Comparison of ENCODE assay signal across 1 cellular context in the genomic region with DNA sequence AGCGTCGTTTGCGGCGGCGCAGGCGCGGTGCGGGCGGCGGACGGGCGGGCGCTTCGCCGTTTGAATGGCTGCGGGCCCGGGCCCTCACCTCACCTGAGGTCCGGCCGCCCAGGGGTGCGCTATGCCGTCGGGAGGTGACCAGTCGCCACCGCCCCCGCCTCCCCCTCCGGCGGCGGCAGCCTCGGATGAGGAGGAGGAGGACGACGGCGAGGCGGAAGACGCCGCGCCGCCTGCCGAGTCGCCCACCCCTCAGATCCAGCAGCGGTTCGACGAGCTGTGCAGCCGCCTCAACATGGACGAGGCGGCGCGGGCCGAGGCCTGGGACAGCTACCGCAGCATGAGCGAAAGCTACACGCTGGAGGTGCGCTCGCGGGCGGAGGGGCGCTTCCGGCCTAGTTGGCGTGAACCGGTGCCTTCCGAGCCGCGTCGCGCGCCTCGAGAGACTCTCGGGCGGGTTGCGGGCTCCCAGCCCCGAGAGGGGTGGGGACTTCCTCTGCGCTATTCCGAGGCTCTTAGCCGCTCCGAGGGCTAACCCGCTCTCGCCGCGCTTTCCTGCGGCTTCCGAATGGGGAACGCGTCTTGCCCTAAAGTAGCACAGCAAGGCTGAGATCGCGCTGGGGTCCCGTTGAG.
TF ChIP-seq lines count a peak whose summit lies in the region.

A gene with protein sequence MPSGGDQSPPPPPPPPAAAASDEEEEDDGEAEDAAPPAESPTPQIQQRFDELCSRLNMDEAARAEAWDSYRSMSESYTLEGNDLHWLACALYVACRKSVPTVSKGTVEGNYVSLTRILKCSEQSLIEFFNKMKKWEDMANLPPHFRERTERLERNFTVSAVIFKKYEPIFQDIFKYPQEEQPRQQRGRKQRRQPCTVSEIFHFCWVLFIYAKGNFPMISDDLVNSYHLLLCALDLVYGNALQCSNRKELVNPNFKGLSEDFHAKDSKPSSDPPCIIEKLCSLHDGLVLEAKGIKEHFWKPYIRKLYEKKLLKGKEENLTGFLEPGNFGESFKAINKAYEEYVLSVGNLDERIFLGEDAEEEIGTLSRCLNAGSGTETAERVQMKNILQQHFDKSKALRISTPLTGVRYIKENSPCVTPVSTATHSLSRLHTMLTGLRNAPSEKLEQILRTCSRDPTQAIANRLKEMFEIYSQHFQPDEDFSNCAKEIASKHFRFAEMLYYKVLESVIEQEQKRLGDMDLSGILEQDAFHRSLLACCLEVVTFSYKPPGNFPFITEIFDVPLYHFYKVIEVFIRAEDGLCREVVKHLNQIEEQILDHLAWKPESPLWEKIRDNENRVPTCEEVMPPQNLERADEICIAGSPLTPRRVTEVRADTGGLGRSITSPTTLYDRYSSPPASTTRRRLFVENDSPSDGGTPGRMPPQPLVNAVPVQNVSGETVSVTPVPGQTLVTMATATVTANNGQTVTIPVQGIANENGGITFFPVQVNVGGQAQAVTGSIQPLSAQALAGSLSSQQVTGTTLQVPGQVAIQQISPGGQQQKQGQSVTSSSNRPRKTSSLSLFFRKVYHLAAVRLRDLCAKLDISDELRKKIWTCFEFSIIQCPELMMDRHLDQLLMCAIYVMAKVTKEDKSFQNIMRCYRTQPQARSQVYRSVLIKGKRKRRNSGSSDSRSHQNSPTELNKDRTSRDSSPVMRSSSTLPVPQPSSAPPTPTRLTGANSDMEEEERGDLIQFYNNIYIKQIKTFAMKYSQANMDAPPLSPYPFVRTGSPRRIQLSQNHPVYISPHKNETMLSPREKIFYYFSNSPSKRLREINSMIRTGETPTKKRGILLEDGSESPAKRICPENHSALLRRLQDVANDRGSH (plus strand): TSS at position 36 of the 630 bp plus-strand sequence. CDS start 86 bp downstream, at position 122.

TF ChIP-seq in HepG2, 621 proteins besides CTCF, POLR2A, EP300 and RAD21 (continued from another document and continues in another):
- peak; percentile 52 for TF ChIP-seq ZMYM4 (CRISPR knock-in tag; IDR thresholded peaks at IDR 0.05)
- TF ChIP-seq DNMT1 (CRISPR knock-in tag; IDR thresholded peaks at IDR 0.05), result peak; percentile 83; the same call in 1 of the 2 replicates
- TF ChIP-seq, protein P1, sequence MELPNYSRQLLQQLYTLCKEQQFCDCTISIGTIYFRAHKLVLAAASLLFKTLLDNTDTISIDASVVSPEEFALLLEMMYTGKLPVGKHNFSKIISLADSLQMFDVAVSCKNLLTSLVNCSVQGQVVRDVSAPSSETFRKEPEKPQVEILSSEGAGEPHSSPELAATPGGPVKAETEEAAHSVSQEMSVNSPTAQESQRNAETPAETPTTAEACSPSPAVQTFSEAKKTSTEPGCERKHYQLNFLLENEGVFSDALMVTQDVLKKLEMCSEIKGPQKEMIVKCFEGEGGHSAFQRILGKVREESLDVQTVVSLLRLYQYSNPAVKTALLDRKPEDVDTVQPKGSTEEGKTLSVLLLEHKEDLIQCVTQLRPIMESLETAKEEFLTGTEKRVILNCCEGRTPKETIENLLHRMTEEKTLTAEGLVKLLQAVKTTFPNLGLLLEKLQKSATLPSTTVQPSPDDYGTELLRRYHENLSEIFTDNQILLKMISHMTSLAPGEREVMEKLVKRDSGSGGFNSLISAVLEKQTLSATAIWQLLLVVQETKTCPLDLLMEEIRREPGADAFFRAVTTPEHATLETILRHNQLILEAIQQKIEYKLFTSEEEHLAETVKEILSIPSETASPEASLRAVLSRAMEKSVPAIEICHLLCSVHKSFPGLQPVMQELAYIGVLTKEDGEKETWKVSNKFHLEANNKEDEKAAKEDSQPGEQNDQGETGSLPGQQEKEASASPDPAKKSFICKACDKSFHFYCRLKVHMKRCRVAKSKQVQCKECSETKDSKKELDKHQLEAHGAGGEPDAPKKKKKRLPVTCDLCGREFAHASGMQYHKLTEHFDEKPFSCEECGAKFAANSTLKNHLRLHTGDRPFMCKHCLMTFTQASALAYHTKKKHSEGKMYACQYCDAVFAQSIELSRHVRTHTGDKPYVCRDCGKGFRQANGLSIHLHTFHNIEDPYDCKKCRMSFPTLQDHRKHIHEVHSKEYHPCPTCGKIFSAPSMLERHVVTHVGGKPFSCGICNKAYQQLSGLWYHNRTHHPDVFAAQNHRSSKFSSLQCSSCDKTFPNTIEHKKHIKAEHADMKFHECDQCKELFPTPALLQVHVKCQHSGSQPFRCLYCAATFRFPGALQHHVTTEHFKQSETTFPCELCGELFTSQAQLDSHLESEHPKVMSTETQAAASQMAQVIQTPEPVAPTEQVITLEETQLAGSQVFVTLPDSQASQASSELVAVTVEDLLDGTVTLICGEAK (IDR thresholded peaks at IDR 0.05), result no peak
- TF ChIP-seq, protein P1 (CRISPR knock-in tag; IDR thresholded peaks at IDR 0.05), result peak; percentile 19; the same call in 1 of the 2 replicates
- 0 out of 2 replicates have a peak, but pooled peaks have one; percentile 46 for TF ChIP-seq ZNF101 (CRISPR knock-in tag; IDR thresholded peaks at IDR 0.05; ENCODE audit: borderline replicate concordance, low read depth)
- TF ChIP-seq ZFP62 (CRISPR knock-in tag; IDR thresholded peaks at IDR 0.05), result no peak
- no peak for TF ChIP-seq LCORL (IDR thresholded peaks at IDR 0.05)
- peak; percentile 19; the same call in 1 of the 2 replicates for TF ChIP-seq LCORL (CRISPR knock-in tag; IDR thresholded peaks at IDR 0.05)
- TF ChIP-seq MXD4 (CRISPR knock-in tag; IDR thresholded peaks at IDR 0.05), result peak; percentile 89
- no peak for TF ChIP-seq ATF7 (IDR thresholded peaks at IDR 0.05)
- TF ChIP-seq ATF7 (CRISPR knock-in tag; IDR thresholded peaks at IDR 0.05), result 0 out of 2 replicates have a peak, but pooled peaks have one; percentile 39
- TF ChIP-seq PHF5A (CRISPR knock-in tag; IDR thresholded peaks at IDR 0.05; ENCODE audit: low read depth, unreplicated experiment), result no peak
- TF ChIP-seq ZNF3 (CRISPR knock-in tag; IDR thresholded peaks at IDR 0.05), result peak; percentile 15; the same call in 1 of the 2 replicates
- peak; percentile 45; the same call in 1 of the 2 replicates for TF ChIP-seq GZF1 (CRISPR knock-in tag; IDR thresholded peaks at IDR 0.05)
- TF ChIP-seq HNRNPH1 (optimal IDR thresholded peaks at IDR 0.05; ENCODE audit: low read depth, low read length), result no peak
- 0 out of 2 replicates have a peak, but pooled peaks have one; percentile 82 for TF ChIP-seq SNAI1 (CRISPR knock-in tag; IDR thresholded peaks at IDR 0.05; ENCODE audit: borderline replicate concordance)
- peak; percentile 61; the same call in 1 of the 2 replicates for TF ChIP-seq ZNF143 (CRISPR knock-in tag; IDR thresholded peaks at IDR 0.05)
- TF ChIP-seq ZNF44 (CRISPR knock-in tag; IDR thresholded peaks at IDR 0.05), result peak; percentile 79; the same call in 1 of the 2 replicates
- TF ChIP-seq ZBTB21 (CRISPR knock-in tag; IDR thresholded peaks at IDR 0.05), result no peak
- TF ChIP-seq, protein P2, sequence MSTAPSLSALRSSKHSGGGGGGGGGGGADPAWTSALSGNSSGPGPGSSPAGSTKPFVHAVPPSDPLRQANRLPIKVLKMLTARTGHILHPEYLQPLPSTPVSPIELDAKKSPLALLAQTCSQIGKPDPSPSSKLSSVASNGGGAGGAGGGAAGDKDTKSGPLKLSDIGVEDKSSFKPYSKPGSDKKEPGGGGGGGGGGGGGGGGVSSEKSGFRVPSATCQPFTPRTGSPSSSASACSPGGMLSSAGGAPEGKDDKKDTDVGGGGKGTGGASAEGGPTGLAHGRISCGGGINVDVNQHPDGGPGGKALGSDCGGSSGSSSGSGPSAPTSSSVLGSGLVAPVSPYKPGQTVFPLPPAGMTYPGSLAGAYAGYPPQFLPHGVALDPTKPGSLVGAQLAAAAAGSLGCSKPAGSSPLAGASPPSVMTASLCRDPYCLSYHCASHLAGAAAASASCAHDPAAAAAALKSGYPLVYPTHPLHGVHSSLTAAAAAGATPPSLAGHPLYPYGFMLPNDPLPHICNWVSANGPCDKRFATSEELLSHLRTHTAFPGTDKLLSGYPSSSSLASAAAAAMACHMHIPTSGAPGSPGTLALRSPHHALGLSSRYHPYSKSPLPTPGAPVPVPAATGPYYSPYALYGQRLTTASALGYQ (CRISPR knock-in tag; IDR thresholded peaks at IDR 0.05), result peak; percentile 59; the same call in 1 of the 2 replicates
- TF ChIP-seq ZNF841 (CRISPR knock-in tag; IDR thresholded peaks at IDR 0.05; ENCODE audit: borderline replicate concordance), result no peak
- TF ChIP-seq ZNF557 (CRISPR knock-in tag; IDR thresholded peaks at IDR 0.05), result peak; percentile 24; the same call in 1 of the 2 replicates
- 0 out of 2 replicates have a peak, but pooled peaks have one; percentile 53 for TF ChIP-seq ZNF124 (CRISPR knock-in tag; IDR thresholded peaks at IDR 0.05)
- no peak for TF ChIP-seq STAG1 (CRISPR knock-in tag; IDR thresholded peaks at IDR 0.05)
- TF ChIP-seq ZNF263 (CRISPR knock-in tag; IDR thresholded peaks at IDR 0.05), result 0 out of 2 replicates have a peak, but pooled peaks have one; percentile 1
- TF ChIP-seq KAT7 (CRISPR knock-in tag; IDR thresholded peaks at IDR 0.05; ENCODE audit: borderline replicate concordance), result peak; percentile 89; the same call in 1 of the 2 replicates
- TF ChIP-seq, protein P3, sequence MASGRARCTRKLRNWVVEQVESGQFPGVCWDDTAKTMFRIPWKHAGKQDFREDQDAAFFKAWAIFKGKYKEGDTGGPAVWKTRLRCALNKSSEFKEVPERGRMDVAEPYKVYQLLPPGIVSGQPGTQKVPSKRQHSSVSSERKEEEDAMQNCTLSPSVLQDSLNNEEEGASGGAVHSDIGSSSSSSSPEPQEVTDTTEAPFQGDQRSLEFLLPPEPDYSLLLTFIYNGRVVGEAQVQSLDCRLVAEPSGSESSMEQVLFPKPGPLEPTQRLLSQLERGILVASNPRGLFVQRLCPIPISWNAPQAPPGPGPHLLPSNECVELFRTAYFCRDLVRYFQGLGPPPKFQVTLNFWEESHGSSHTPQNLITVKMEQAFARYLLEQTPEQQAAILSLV (CRISPR knock-in tag; IDR thresholded peaks at IDR 0.05; ENCODE audit: borderline replicate concordance), result peak; percentile 93
- peak; percentile 46; the same call in 1 of the 2 replicates for TF ChIP-seq FOXC1 (CRISPR knock-in tag; IDR thresholded peaks at IDR 0.05; ENCODE audit: borderline replicate concordance)
- no peak for TF ChIP-seq ZNF382 (CRISPR knock-in tag; IDR thresholded peaks at IDR 0.05; ENCODE audit: borderline replicate concordance)
- TF ChIP-seq SMAD9 (CRISPR knock-in tag; IDR thresholded peaks at IDR 0.05), result 0 out of 2 replicates have a peak, but pooled peaks have one; percentile 47
- TF ChIP-seq BRD4 (CRISPR knock-in tag; IDR thresholded peaks at IDR 0.05), result peak; percentile 81
- TF ChIP-seq, protein P4, sequence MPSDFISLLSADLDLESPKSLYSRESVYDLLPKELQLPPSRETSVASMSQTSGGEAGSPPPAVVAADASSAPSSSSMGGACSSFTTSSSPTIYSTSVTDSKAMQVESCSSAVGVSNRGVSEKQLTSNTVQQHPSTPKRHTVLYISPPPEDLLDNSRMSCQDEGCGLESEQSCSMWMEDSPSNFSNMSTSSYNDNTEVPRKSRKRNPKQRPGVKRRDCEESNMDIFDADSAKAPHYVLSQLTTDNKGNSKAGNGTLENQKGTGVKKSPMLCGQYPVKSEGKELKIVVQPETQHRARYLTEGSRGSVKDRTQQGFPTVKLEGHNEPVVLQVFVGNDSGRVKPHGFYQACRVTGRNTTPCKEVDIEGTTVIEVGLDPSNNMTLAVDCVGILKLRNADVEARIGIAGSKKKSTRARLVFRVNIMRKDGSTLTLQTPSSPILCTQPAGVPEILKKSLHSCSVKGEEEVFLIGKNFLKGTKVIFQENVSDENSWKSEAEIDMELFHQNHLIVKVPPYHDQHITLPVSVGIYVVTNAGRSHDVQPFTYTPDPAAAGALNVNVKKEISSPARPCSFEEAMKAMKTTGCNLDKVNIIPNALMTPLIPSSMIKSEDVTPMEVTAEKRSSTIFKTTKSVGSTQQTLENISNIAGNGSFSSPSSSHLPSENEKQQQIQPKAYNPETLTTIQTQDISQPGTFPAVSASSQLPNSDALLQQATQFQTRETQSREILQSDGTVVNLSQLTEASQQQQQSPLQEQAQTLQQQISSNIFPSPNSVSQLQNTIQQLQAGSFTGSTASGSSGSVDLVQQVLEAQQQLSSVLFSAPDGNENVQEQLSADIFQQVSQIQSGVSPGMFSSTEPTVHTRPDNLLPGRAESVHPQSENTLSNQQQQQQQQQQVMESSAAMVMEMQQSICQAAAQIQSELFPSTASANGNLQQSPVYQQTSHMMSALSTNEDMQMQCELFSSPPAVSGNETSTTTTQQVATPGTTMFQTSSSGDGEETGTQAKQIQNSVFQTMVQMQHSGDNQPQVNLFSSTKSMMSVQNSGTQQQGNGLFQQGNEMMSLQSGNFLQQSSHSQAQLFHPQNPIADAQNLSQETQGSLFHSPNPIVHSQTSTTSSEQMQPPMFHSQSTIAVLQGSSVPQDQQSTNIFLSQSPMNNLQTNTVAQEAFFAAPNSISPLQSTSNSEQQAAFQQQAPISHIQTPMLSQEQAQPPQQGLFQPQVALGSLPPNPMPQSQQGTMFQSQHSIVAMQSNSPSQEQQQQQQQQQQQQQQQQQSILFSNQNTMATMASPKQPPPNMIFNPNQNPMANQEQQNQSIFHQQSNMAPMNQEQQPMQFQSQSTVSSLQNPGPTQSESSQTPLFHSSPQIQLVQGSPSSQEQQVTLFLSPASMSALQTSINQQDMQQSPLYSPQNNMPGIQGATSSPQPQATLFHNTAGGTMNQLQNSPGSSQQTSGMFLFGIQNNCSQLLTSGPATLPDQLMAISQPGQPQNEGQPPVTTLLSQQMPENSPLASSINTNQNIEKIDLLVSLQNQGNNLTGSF (CRISPR knock-in tag; IDR thresholded peaks at IDR 0.05), result peak; percentile 49
- peak; percentile 62; the same call in 1 of the 2 replicates for TF ChIP-seq ZNF317 (CRISPR knock-in tag; IDR thresholded peaks at IDR 0.05)
- TF ChIP-seq FOSL2 (CRISPR knock-in tag; IDR thresholded peaks at IDR 0.05), result no peak
- peak; percentile 56; the same call in 1 of the 2 replicates for TF ChIP-seq ZNF543 (CRISPR knock-in tag; IDR thresholded peaks at IDR 0.05)
- TF ChIP-seq TSC22D2 (CRISPR knock-in tag; IDR thresholded peaks at IDR 0.05; ENCODE audit: borderline replicate concordance), result peak; percentile 35; the same call in 1 of the 2 replicates
- TF ChIP-seq ZNF749 (CRISPR knock-in tag; IDR thresholded peaks at IDR 0.05; ENCODE audit: borderline replicate concordance), result peak; percentile 88
